Comparison of ENCODE assay signal across 9 cellular contexts in the genomic region with DNA sequence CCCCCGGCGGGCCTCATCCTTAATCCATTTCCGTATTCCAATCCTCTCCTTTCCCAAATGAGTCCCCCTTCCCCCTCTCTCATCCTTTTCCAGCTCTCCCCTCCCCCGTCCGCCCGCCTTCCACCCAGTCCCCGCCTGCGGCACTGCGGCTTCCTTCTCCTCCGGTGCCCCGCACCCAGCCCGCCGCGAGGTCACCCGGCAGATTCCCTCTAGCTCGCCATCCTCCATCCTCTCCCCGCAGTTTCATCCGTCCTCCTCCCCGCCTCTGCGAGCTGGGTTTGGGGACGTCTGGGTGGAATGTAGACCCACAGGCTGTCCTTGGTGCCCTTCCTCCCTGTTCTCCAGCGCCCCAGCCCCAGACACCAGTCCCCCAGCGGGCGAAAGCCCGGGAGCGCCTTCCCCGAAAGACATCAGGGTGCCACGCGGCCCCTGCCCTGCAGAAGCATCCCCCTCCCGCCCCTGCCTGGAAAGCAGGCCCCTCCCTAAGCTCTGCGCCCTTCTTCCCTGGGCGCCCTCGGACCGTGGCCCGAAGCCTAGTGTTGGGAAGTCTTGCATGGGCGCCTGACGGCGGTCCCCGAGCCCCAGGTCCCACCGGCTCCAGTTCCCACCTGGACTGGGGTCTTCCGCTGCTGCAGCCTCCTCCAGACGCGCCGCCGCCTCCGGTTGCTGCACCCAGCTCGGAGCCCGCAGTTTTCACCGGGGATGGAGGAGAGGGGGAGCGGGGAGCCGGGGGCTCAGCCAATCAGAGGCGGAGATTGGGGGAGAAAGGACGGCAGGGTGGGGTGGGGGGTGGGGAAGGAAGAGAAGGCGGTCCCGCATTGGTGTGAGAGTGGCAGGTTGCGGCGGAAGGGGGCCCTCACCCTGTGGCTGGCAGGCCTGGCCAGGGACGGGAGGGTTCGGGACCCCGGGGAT. TPM values are rescaled to one million over a fixed set of nuclear protein-coding genes. Genes with fewer than 3 reads are reported as not detected.
A peak's percentile ranks its signal among the peaks of the same experiment; 100 is the strongest.
DNase-seq lines count a peak whose midpoint lies in the region; ATAC-seq, FAIRE-seq and TF ChIP-seq lines count a peak whose summit lies in the region.
"Had no signal": no experiment of that assay in that cellular context is flagged by ENCODE, and none has a peak within 500 bp of the region (broad histone marks: within the 10 kb centered on the region; RNA-seq: fewer than 3 reads in every experiment).

TSS of gene THY1 (minus strand) at position 668 of the 912 bp plus-strand sequence. CDS start 2,267 bp downstream, outside the sequence.

- TF ChIP-seq CTCF in D721Med (IDR thresholded peaks at IDR 0.05; ENCODE audit: insufficient read depth, missing control alignments), result no peak

- H3K27me3 ChIP-seq in ectodermal cell (ENCODE audit: control insufficient read depth, insufficient read depth, low read length, poor library complexity, severe bottlenecking) (no peaks in the 10 kb centered on the region), muscle layer of colon (ENCODE audit: control insufficient read depth in 1 of 2, insufficient read depth in 2 of 2, low read length in 2 of 2) (peaks cover 8 to 31% of the 10 kb centered on the region in 2 donors)

- peak within 1 kb of the TSS; percentile 75 for H3K4me3 ChIP-seq in ectodermal cell (ENCODE audit: insufficient read depth, low read depth, low read length)
- peak within 1 kb of the TSS; percentile 47 to 51 for H3K4me3 ChIP-seq in muscle layer of colon (ENCODE audit: low read depth in 1 of 2, low read length in 2 of 2)

- H3K4me1 ChIP-seq in ectodermal cell (ENCODE audit: control insufficient read depth, insufficient read depth, low read length), result peaks cover 5% of the 10 kb centered on the region
- peaks cover 24% of the 10 kb centered on the region for H3K4me1 ChIP-seq in muscle layer of colon (ENCODE audit: insufficient read depth, low read length)

- ATAC-seq in GM21423 (IDR thresholded peaks at IDR 0.05; ENCODE audit: unreplicated experiment) (no peak), GM21825 (IDR thresholded peaks at IDR 0.05; ENCODE audit: unreplicated experiment) (no peak), GM19324 (IDR thresholded peaks at IDR 0.05; ENCODE audit: low FRiP score, unreplicated experiment) (no peak)

- peaks cover 12% of the 10 kb centered on the region for H3K36me3 ChIP-seq in ectodermal cell (ENCODE audit: control insufficient read depth, insufficient read depth, low read length)
- H3K36me3 ChIP-seq in muscle layer of colon (ENCODE audit: insufficient read depth, low read length), result no peaks in the 10 kb centered on the region

- H3K27ac ChIP-seq in ectodermal cell (ENCODE audit: insufficient read depth, low read depth, low read length, poor library complexity, severe bottlenecking) (peak within 1 kb of the TSS; percentile 45), muscle layer of colon (ENCODE audit: low read depth, low read length) (peak within 1 kb of the TSS; percentile 27)
- H3K27ac ChIP-seq: KMS-11 had no signal

- DNase-seq in D721Med (ENCODE audit: insufficient read length, low spot score), result peak; percentile 91
- DNase-seq in NCI-H526 (lab: John Stamatoyannopoulos, UW), result peak; percentile 72 to 91
- DNase-seq in urothelium cell line (ENCODE audit: low spot score), result peak; percentile 76

- H3K9ac ChIP-seq in muscle layer of colon (ENCODE audit: low read length), result no peak within 1 kb of the TSS
- H3K9ac ChIP-seq: KMS-11 had no signal

- no peaks in the 10 kb centered on the region for H3K9me3 ChIP-seq in ectodermal cell (ENCODE audit: control insufficient read depth, low read length)
- no peaks in the 10 kb centered on the region for H3K9me3 ChIP-seq in muscle layer of colon (ENCODE audit: low read length)

- WGBS in ectodermal cell, 2 experiments, result 0% methylated on average over 60 of the region's 60 CpGs

- FAIRE-seq in D721Med (lab: Jason Lieb, UNC) (no peak), urothelium cell line (lab: Jason Lieb, UNC) (no peak)

RNA-seq across cellular contexts. Expression of gene THY1, which starts in this region (rescaled TPM):
- 87.0 TPM for polyA plus RNA-seq in ectodermal cell (2013, experiment 1 of 4)
- 89.0 TPM for polyA plus RNA-seq in ectodermal cell (2013, experiment 2 of 4)
- polyA plus RNA-seq in ectodermal cell (2013, experiment 3 of 4), result 73.9 TPM
- polyA plus RNA-seq in ectodermal cell (2013, experiment 4 of 4), result 82.9 TPM
